Comparison of ENCODE assay signal across 12 cellular contexts in the genomic region with DNA sequence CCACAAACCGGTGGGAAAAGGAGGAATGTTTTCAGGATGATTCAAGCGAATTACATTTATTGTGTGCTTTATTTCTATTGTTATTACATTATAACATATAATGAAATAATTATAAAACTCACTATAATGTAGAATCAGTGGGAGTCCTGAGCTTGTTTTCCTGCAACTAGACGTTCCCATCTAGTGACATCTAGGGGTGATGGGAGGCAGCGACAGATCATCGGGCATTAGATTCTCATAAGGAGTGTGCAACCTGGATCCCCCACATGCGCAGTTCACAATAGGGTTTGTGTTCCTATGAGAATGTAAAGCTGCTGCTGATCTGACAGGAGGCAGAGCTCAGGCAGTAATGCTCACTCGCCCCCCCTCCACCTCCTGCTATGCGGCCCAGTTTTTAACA. TPM values are rescaled to one million over a fixed set of nuclear protein-coding genes. Genes with fewer than 3 reads are reported as not detected.
A peak's percentile ranks its signal among the peaks of the same experiment; 100 is the strongest.
DNase-seq lines count a peak whose midpoint lies in the region; ATAC-seq and TF ChIP-seq lines count a peak whose summit lies in the region.
"Had no signal": no experiment of that assay in that cellular context is flagged by ENCODE, and none has a peak within 500 bp of the region (broad histone marks: within the 10 kb centered on the region; RNA-seq: fewer than 3 reads in every experiment).

No MANE protein-coding gene starts in this region.

- no peaks in the 10 kb centered on the region for H3K9me3 ChIP-seq in vagina
- H3K9me3 ChIP-seq: thyroid gland had no signal

- DNase-seq in AG04449 (ENCODE audit: low read depth, low spot score) (no peak), EH (ENCODE audit: low read depth) (peak; percentile 43), NCI-H460 (ENCODE audit: extremely low read depth, low read depth) (peak; percentile 38), epithelial cell of esophagus (ENCODE audit: low read depth) (peak; percentile 30), DMS79 (lab: John Stamatoyannopoulos, UW) (no peak), vagina (ENCODE audit: extremely low spot score in 2 of 2) (no peak)
- DNase-seq in activated T-cell treated with anti-CD3 and anti-CD28 coated beads, Interleukin-2, amount 50 U/mL, for 48 hours = no peak
- DNase-seq: activated CD4-positive, alpha-beta T cell treated with anti-CD3 and anti-CD28 coated beads, Interleukin-2, amount 50 U/mL, for 1 hour; natural killer cell; stimulated activated CD4-positive, alpha-beta T cell treated with anti-CD3 and anti-CD28 coated beads, Interleukin-1b, Interleukin-23, amount 100 ng/mL, for 48 hours; thyroid gland had no signal

- H3K27me3 ChIP-seq in vagina = no peaks in the 10 kb centered on the region
- H3K27me3 ChIP-seq: thyroid gland had no signal

- TF ChIP-seq CTCF in AG04449 (IDR thresholded peaks at IDR 0.05; ENCODE audit: insufficient read depth, low read length, missing control alignments) (peak; percentile 42), epithelial cell of esophagus (IDR thresholded peaks at IDR 0.05; ENCODE audit: insufficient read depth, low read depth, low read length, missing control alignments) (peak; percentile 28), vagina (IDR thresholded peaks at IDR 0.05) (no peak)

- no peaks in the 10 kb centered on the region for H3K4me1 ChIP-seq in vagina
- H3K4me1 ChIP-seq: thyroid gland had no signal

- POLR2A ChIA-PET in AG04449 (lab: Yijun Ruan, JAX) = no interaction called here

- intact Hi-C loops in vagina (cut with DNase I) = no loop called here

- H3K4me3 ChIP-seq in AG04449 (ENCODE audit: low read depth, low read length) (no peak overlapping the region), epithelial cell of esophagus (ENCODE audit: low read length) (no peak overlapping the region), vagina (no peak overlapping the region)
- H3K4me3 ChIP-seq: thyroid gland had no signal

- no peak overlapping the region for H3K27ac ChIP-seq in vagina
- H3K27ac ChIP-seq: thyroid gland had no signal

- no peaks in the 10 kb centered on the region for H3K36me3 ChIP-seq in vagina
- H3K36me3 ChIP-seq: thyroid gland had no signal

- ATAC-seq in HG02973 (IDR thresholded peaks at IDR 0.05; ENCODE audit: unreplicated experiment) = no peak
- ATAC-seq: natural killer cell had no signal

- CTCF ChIA-PET in AG04449 (lab: Yijun Ruan, JAX) = interaction anchor here (0.7 to 4.2 kb wide), 23 partner anchors 9 to 382 kb away, joined by 3 to 19 read pairs (median 4); a partner anchor contains a TSS

- TF ChIP-seq POLR2A in vagina (IDR thresholded peaks at IDR 0.05) = no peak

RNA-seq across cellular contexts. Expression of a gene that starts 54.5 kb away (rescaled TPM):
- 0.82 and 2.8 TPM in 2 replicates for total RNA-seq in NCI-H460 (2014; rRNA removed; shearing (Covaris generic))
- 0.88 and 2.5 TPM in 2 replicates for polyA plus RNA-seq in NCI-H460 (2014; cell fraction: nucleus; rRNA removed)
- 1.7 TPM for total RNA-seq in vagina

RNA-seq across cellular contexts. Expression of a gene that starts 55.4 kb away (rescaled TPM):
- total RNA-seq in NCI-H460 (2014; rRNA removed; shearing (Covaris generic)) = 23.0 and 25.7 TPM in 2 replicates
- 31.0 and 41.7 TPM in 2 replicates for polyA plus RNA-seq in NCI-H460 (2014; cell fraction: nucleus; rRNA removed)
- 51.6 TPM for total RNA-seq in vagina

RNA-seq across cellular contexts. Expression of a gene that starts 55.7 kb away (rescaled TPM):
- total RNA-seq in NCI-H460 (2014; rRNA removed; shearing (Covaris generic)) = 181 and 210 TPM in 2 replicates
- 278 and 371 TPM in 2 replicates for polyA plus RNA-seq in NCI-H460 (2014; cell fraction: nucleus; rRNA removed)
- total RNA-seq in vagina = 357 TPM

Comparison
In these comparisons a context has a peak if more than half of its experiments do, and no peak if none do; other contexts are left out.
1. DNase-seq: peak in EH (single experiment), NCI-H460 (single experiment) and epithelial cell of esophagus (single experiment); none in AG04449 (single experiment), DMS79 (single experiment), vagina (0 of 2) and activated T-cell treated with anti-CD3 and anti-CD28 coated beads, Interleukin-2, amount 50 U/mL, for 48 hours (0 of 2).
2. CTCF ChIP-seq: peak in AG04449 (single experiment) and epithelial cell of esophagus (single experiment); none in vagina (0 of 3).